1 cellular context compared by ENCODE assay signal in the genomic region with DNA sequence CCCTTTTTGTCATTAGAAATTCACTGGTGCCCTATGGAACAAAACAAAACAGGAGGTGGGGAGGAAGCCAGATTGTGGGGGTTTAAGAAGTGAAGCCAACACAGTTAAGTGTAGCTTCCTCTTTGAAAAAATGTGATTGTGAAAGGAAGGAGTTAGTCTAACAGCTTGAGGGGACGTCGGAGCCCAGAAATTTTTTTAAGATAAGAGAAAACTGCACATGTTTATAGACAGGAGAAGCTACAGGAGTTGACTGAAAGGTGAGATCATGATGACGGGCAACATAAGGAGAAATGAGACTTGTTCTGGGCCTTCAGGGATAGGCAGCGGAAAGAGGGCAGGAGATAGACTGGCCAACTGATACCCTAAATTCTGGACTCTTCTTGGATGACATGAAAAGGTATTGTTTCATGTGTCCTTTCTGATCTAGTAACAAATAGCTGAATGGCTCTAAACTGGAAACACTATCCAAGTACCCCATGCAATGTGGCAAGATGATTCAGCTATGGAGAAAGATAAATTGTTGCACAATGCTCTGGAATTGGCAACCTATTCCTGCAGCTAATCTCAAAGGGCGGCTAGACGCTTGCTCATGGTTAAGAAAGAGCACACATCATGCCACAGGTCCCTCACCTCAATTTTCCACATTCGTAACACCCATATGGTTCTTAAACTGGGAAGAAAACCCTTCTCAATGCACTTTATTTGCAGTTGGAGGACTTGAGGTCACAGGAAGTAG.
TF ChIP-seq lines count a peak whose summit lies in the region.

No MANE protein-coding gene starts in this region.

TF ChIP-seq in K562, 482 proteins besides CTCF, POLR2A, EP300 and RAD21:
- TF ChIP-seq NFE2 (IDR thresholded peaks at IDR 0.05; ENCODE audit: low read depth) (0 out of 2 replicates have a peak, but pooled peaks have one; percentile 6), ZNF316 (IDR thresholded peaks at IDR 0.05) (0 out of 2 replicates have a peak, but pooled peaks have one; percentile 7), DDX20 (tag; IDR thresholded peaks at IDR 0.05; ENCODE audit: low read depth) (no peak), DPF2 (IDR thresholded peaks at IDR 0.05) (0 out of 2 replicates have a peak, but pooled peaks have one; percentile 30), FOSL1 (tag; conservative IDR thresholded peaks at IDR 0.05) (peak; percentile 32; the same call in 1 of the 2 replicates), ARID1B (IDR thresholded peaks at IDR 0.05) (0 out of 2 replicates have a peak, but pooled peaks have one; percentile 19), MAFG (tag; conservative IDR thresholded peaks at IDR 0.05) (peak; percentile 26; the same call in 1 of the 2 replicates), CBFA2T3 (IDR thresholded peaks at IDR 0.05) (peak; percentile 5; the same call in 1 of the 2 replicates), EZH2 (IDR thresholded peaks at IDR 0.05; ENCODE audit: borderline replicate concordance, low read depth, low read length) (no peak), TRIM24 (IDR thresholded peaks at IDR 0.05) (peak; percentile 24 to 31; a peak in 1 of 4 replicates), CEBPB (tag; IDR thresholded peaks at IDR 0.05) (peak; percentile 96), ATF6 (CRISPR knock-in tag; IDR thresholded peaks at IDR 0.05) (no peak), CEBPG (CRISPR knock-in tag; IDR thresholded peaks at IDR 0.05) (peak; percentile 60), CEBPG (tag; conservative IDR thresholded peaks at IDR 0.05 in 1 of 2, IDR thresholded peaks at IDR 0.05 in 1 of 2) (peak; percentile 81 to 82), BRD4 (IDR thresholded peaks at IDR 0.05) (no peak)
- TF ChIP-seq, protein P1, sequence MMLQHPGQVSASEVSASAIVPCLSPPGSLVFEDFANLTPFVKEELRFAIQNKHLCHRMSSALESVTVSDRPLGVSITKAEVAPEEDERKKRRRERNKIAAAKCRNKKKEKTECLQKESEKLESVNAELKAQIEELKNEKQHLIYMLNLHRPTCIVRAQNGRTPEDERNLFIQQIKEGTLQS (IDR thresholded peaks at IDR 0.05), result 0 out of 2 replicates have a peak, but pooled peaks have one; percentile 17
- TF ChIP-seq, protein P1 (CRISPR knock-in tag; conservative IDR thresholded peaks at IDR 0.05), result no peak
